In the genomic region with DNA sequence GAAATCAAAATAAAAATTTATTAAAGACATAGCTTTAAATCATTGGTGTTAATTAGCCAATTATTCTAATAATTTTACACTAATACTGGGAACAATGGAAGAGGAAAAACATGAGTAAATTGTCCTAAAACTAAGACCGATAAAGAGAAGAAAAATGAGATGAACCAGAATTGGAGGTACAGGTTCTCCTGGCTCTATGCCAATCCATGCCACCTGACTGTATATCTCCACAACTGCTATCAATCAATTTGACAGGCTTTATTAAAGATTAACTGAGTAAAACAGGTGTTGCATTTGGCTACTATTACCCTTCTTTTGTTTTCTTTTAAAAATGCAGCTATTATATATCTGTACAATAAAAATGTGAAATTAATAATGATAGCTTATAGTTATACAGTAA, we compare ENCODE assay signal across 15 cellular contexts.
"Had no signal": no experiment of that assay in that cellular context is flagged by ENCODE, and none has a peak within 500 bp of the region (broad histone marks: within the 10 kb centered on the region; RNA-seq: fewer than 3 reads in every experiment).

No MANE protein-coding gene starts in this region.

- H3K9me3 ChIP-seq: lower lobe of right lung, pancreas, uterus had no signal

- DNase-seq: activated CD4-positive, alpha-beta T cell treated with anti-CD3 and anti-CD28 coated beads for 4 hours; activated CD8-positive, alpha-beta memory T cell treated with anti-CD3 and anti-CD28 coated beads, Interleukin-2, amount 50 U/mL, for 4 hours; activated CD8-positive, alpha-beta T cell treated with anti-CD3 and anti-CD28 coated beads for 36 hours; activated gamma-delta T cell treated with Interleukin-2 at 50 U/mL for 16 hours; activated naive CD8-positive, alpha-beta T cell treated with anti-CD3 and anti-CD28 coated beads for 36 hours; activated T-cell treated with anti-CD3 and anti-CD28 coated beads, Interleukin-2, amount 50 U/mL, for 72 hours; anterior cingulate cortex; dorsolateral prefrontal cortex; lower lobe of right lung; pancreas; stimulated activated CD4-positive, alpha-beta T cell treated with anti-CD3 and anti-CD28 coated beads, Interleukin-15, amount 100 ng/mL, for 24 hours; stimulated activated CD4-positive, alpha-beta T cell treated with anti-CD3 and anti-CD28 coated beads, Interleukin-4, amount 100 ng/mL, for 4 hours; uterus; WERI-Rb-1 had no signal

- H3K27me3 ChIP-seq: dorsolateral prefrontal cortex, neural progenitor cell, pancreas, uterus had no signal

- H3K4me3 ChIP-seq: dorsolateral prefrontal cortex, lower lobe of right lung, neural progenitor cell, pancreas, uterus had no signal

- H3K36me3 ChIP-seq: lower lobe of right lung, neural progenitor cell, pancreas, uterus, WERI-Rb-1 had no signal

- ATAC-seq: activated CD8-positive, alpha-beta T cell treated with anti-CD3 and anti-CD28 coated beads for 36 hours; activated T-cell treated with anti-CD3 and anti-CD28 coated beads, Interleukin-2, amount 50 U/mL, for 72 hours; lower lobe of right lung had no signal

- H3K27ac ChIP-seq: lower lobe of right lung, neural progenitor cell, pancreas, uterus, WERI-Rb-1 had no signal

- H3K4me1 ChIP-seq: lower lobe of right lung, neural progenitor cell, uterus had no signal
